In the genomic region with DNA sequence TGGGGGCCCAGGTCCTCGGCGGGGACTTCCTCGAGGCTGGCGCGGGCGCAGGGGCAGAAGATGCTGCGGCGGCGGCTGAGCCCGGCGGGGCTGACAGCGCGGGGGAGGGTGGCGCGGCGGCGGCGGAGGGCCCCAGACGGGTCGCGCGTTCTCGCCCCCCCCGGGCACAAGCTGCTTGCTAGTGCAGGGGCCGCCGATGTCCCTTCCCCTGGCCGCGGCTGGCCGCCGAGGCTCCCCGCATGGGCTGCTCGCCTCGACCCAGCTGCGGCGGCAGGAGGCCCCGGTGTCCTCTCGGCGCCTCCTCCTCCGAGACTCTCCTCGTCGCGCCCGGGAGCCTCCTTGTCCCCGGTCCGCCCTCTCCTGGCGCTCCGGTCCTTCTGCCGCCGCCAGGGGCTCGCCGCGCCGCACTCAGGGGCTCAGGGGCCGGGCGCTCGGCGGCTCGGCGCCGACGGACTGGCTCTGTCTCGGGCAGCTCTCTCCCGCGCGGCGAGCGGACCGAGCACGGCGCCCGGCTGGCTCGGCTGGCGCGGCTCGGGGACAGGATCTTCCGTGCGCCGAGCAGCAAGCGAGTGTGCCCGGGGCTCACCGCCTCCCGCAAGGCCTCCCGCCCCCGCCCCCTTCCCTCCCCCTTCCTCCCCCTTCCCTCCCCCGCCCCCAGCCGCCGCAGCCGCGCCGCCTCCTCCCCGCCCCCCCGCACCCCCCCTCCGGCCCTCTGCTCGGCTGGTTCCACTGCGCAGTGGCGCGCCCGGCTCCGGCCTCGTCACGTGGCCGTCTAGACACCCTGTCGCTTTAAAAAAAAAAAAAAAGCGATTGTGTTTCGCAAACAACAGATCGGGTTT, we compare ENCODE assay signal across 7 cellular contexts.
DNase-seq lines count a peak whose midpoint lies in the region; ATAC-seq and TF ChIP-seq lines count a peak whose summit lies in the region.

No MANE protein-coding gene starts in this region.

- DNase-seq in NCI-H1694 treated with DMSO at 0.1 percent for 48 hours (lab: John Stamatoyannopoulos, UW) (peak; percentile 22), T-helper 9 cell (peak; percentile 75), astrocyte of the hippocampus (ENCODE audit: low read depth, low spot score) (peak; percentile 95), hippocampal formation (lab: John Stamatoyannopoulos, UW) (peak; percentile 89 to 92), retinal pigment epithelial cell (ENCODE audit: low read depth) (peak; percentile 64)

- ATAC-seq in GM18502 (IDR thresholded peaks at IDR 0.05; ENCODE audit: poor library complexity, unreplicated experiment) (peak; percentile 41), HG02870 (IDR thresholded peaks at IDR 0.05; ENCODE audit: unreplicated experiment) (peak; percentile 32)

- peak overlapping the region; percentile 91 for H3K4me3 ChIP-seq in retinal pigment epithelial cell (ENCODE audit: low read length)

- no peak for TF ChIP-seq CTCF in retinal pigment epithelial cell (conservative IDR thresholded peaks at IDR 0.05; ENCODE audit: low read depth, low read length)

Comparison
In these comparisons a context has a peak if more than half of its experiments do, and no peak if none do; other contexts are left out.
1. Peak in every context shown above with its lines: DNase-seq, ATAC-seq and H3K4me3 ChIP-seq.
2. DNase-seq: peak in every context shown above with its lines; median percentile 95 in astrocyte of the hippocampus; 90 in hippocampal formation; 75 in T-helper 9 cell; 64 in retinal pigment epithelial cell; 22 in NCI-H1694 treated with DMSO at 0.1 percent for 48 hours.